12 cellular contexts compared by ENCODE assay signal in the genomic region with DNA sequence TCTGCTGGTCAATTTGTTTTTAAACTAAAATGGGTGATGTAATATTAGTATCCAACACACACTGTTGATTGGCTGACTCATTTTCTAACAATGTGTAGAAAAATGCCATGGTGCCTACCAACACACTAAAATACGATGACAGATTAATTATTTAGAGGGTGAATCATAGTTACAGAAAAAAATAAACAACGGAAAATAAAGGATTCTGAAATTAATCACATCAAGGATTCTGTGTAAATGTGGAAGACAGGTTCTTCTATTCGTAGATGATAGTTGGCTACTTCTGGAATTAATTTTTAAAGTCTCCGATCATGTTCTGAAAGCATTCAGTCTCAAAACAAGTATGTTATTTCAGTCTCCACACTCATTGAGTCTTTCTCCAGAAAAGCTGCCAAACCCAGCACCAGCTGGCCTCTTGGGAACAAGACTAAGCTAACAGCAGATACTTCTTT. TPM values are rescaled to one million over a fixed set of nuclear protein-coding genes. Genes with fewer than 3 reads are reported as not detected.
DNase-seq lines count a peak whose midpoint lies in the region; ATAC-seq and TF ChIP-seq lines count a peak whose summit lies in the region.
"Had no signal": no experiment of that assay in that cellular context is flagged by ENCODE, and none has a peak within 500 bp of the region (broad histone marks: within the 10 kb centered on the region; RNA-seq: fewer than 3 reads in every experiment).

No MANE protein-coding gene starts in this region.

- H3K9me3 ChIP-seq in IMR-90 (ENCODE audit: control insufficient read depth, insufficient read depth, low read length): no peaks in the 10 kb centered on the region
- H3K9me3 ChIP-seq: transverse colon had no signal

- CTCF ChIA-PET in IMR-90 (lab: Yijun Ruan, JAX): no interaction called here

- no peak overlapping the region for H2BK5ac ChIP-seq in IMR-90 (ENCODE audit: low read depth, low read length, poor library complexity, severe bottlenecking)

- no peak overlapping the region for H2BK15ac ChIP-seq in IMR-90 (ENCODE audit: low read depth, low read length)

- H4K5ac ChIP-seq in IMR-90 (ENCODE audit: low read depth, low read length): no peak overlapping the region

- H3K36me3 ChIP-seq in IMR-90 (ENCODE audit: control insufficient read depth, insufficient read depth, low read length): no peaks in the 10 kb centered on the region
- H3K36me3 ChIP-seq: transverse colon had no signal

- ATAC-seq in IMR-90 (ENCODE audit: low read depth) (peak; percentile 90), GM21723 (IDR thresholded peaks at IDR 0.05; ENCODE audit: unreplicated experiment) (no peak), GM18873 (IDR thresholded peaks at IDR 0.05; ENCODE audit: low FRiP score, unreplicated experiment) (no peak)

- H3K4me3 ChIP-seq in AG09309 (ENCODE audit: control insufficient read depth, low read depth, low read length) (no peak overlapping the region), IMR-90 (ENCODE audit: insufficient read depth, low read depth, low read length) (no peak overlapping the region)
- H3K4me3 ChIP-seq: transverse colon had no signal

- no peak overlapping the region for H2BK20ac ChIP-seq in IMR-90 (ENCODE audit: low read depth, low read length)

- H4K20me1 ChIP-seq in IMR-90 (ENCODE audit: insufficient read depth, low read length): no peaks in the 10 kb centered on the region

- dilution Hi-C loops in IMR-90 (cut with HindIII; ENCODE audit: low sequenced_read_pairs, unreplicated experiment): no loop called here

- H3K9ac ChIP-seq in IMR-90 (ENCODE audit: low read depth, low read length): no peak overlapping the region

- no peaks in the 10 kb centered on the region for H3K27me3 ChIP-seq in IMR-90 (ENCODE audit: control insufficient read depth, insufficient read depth, low read length)
- H3K27me3 ChIP-seq: transverse colon had no signal

- no peak for TF ChIP-seq POLR2A in IMR-90 (IDR thresholded peaks at IDR 0.05; ENCODE audit: low read depth, low read length)

- intact Hi-C loops in IMR-90 (cut with micrococcal nuclease): no loop called here

- BruUV-seq in IMR-90 (replicated peaks; lab: Mats Ljungman, UMichigan): no TSS peak

- no peak overlapping the region for H3K4ac ChIP-seq in IMR-90 (ENCODE audit: low read depth, low read length)

- no CpG with 5 or more reads among the region's 4 CpGs for WGBS in IMR-90 (ENCODE audit: extremely low coverage in 2 of 2, insufficient read length in 1 of 2), 2 experiments

- H2AK9ac ChIP-seq in IMR-90 (replicated peaks; ENCODE audit: low read depth, low read length, poor library complexity): no peak overlapping the region

- no peak overlapping the region for H4K8ac ChIP-seq in IMR-90 (ENCODE audit: low read depth in 2 of 2, low read length in 2 of 2)

- H2AFZ ChIP-seq in IMR-90 (replicated peaks; ENCODE audit: low read length, poor library complexity): no peak overlapping the region

- H3K56ac ChIP-seq in IMR-90 (ENCODE audit: extremely low read depth, insufficient read depth, low read length): no peak overlapping the region

- TF ChIP-seq RAD21 in IMR-90 (IDR thresholded peaks at IDR 0.05; ENCODE audit: low read length): no peak

- POLR2A ChIA-PET in IMR-90 (lab: Charles Lee; ENCODE audit: unreplicated experiment): no interaction called here

- H3K79me1 ChIP-seq in IMR-90 (ENCODE audit: low read depth in 1 of 2, low read length in 2 of 2): no peaks in the 10 kb centered on the region

- no peak overlapping the region for H3K27ac ChIP-seq in IMR-90 (ENCODE audit: insufficient read depth, low read length)
- H3K27ac ChIP-seq: HL-60, transverse colon had no signal

- H3K4me1 ChIP-seq in IMR-90 (ENCODE audit: control insufficient read depth, insufficient read depth, low read length): peaks cover 2% of the 10 kb centered on the region; the same call in 1 of the 2 replicates
- H3K4me1 ChIP-seq: transverse colon had no signal

- H3K4me2 ChIP-seq in IMR-90 (ENCODE audit: low read depth, low read length): peak overlapping the region; percentile 74

- no peak overlapping the region for H3K23ac ChIP-seq in IMR-90 (ENCODE audit: low read depth, low read length)

- peak overlapping the region; percentile 73; the same call in 1 of the 2 replicates for H3K18ac ChIP-seq in IMR-90 (ENCODE audit: low read depth, low read length)

- no peak overlapping the region for H4K91ac ChIP-seq in IMR-90 (ENCODE audit: insufficient read depth, low read depth, low read length)

- DNase-seq in AG09309 (ENCODE audit: low read depth) (peak; percentile 71), IMR-90 (peak; percentile 74), brain pericyte (ENCODE audit: low read depth, low spot score) (peak; percentile 24), lung microvascular endothelial cell (ENCODE audit: low read depth in 2 of 2) (peak; percentile 71 to 73), cerebellar nuclear complex (lab: John Stamatoyannopoulos, UW) (no peak), NCI-H510A treated with DMSO at 0.1 percent for 48 hours (lab: John Stamatoyannopoulos, UW) (no peak)
- DNase-seq: occipital lobe, T-helper 1 cell, transverse colon had no signal

- H3K9me1 ChIP-seq in IMR-90 (ENCODE audit: insufficient read depth, low read length): no peaks in the 10 kb centered on the region

- H2BK120ac ChIP-seq in IMR-90 (ENCODE audit: low read depth, low read length): no peak overlapping the region

- TF ChIP-seq CTCF in AG09309 (IDR thresholded peaks at IDR 0.05; ENCODE audit: control insufficient read depth, insufficient read depth, low read depth, low read length, missing control alignments) (no peak), IMR-90 (conservative IDR thresholded peaks at IDR 0.05; ENCODE audit: low read depth, low read length) (no peak)

- H2AK5ac ChIP-seq in IMR-90 (ENCODE audit: low read depth, low read length): no peak overlapping the region

- H3K14ac ChIP-seq in IMR-90 (replicated peaks; ENCODE audit: low read depth, low read length): no peak overlapping the region

- in situ Hi-C loops in IMR-90 (cut with MboI; ENCODE audit: low sequenced_read_pairs): no loop called here

TF ChIP-seq in IMR-90, 13 proteins besides CTCF, POLR2A, EP300 and RAD21:
- no peak for TF ChIP-seq CHD1 (IDR thresholded peaks at IDR 0.05; ENCODE audit: low read depth, low read length)
- no peak for TF ChIP-seq MAFK (IDR thresholded peaks at IDR 0.05; ENCODE audit: low read depth, low read length)
- peak; percentile 66; the same call in 1 of the 2 replicates for TF ChIP-seq CEBPB (IDR thresholded peaks at IDR 0.05; ENCODE audit: low read depth, low read length)
- TF ChIP-seq MAZ (IDR thresholded peaks at IDR 0.05; ENCODE audit: borderline replicate concordance, low read depth, low read length): no peak
- TF ChIP-seq FOS (IDR thresholded peaks at IDR 0.05; ENCODE audit: low read depth, low read length): peak; percentile 81
- TF ChIP-seq RFX5 (IDR thresholded peaks at IDR 0.05; ENCODE audit: low read depth, low read length): no peak
- TF ChIP-seq USF2 (IDR thresholded peaks at IDR 0.05; ENCODE audit: low read depth, low read length): no peak
- no peak for TF ChIP-seq RCOR1 (IDR thresholded peaks at IDR 0.05; ENCODE audit: insufficient replicate concordance, low read length)
- no peak for TF ChIP-seq NFE2L2 (IDR thresholded peaks at IDR 0.05; ENCODE audit: low read depth, low read length)
- TF ChIP-seq MXI1 (IDR thresholded peaks at IDR 0.05; ENCODE audit: borderline replicate concordance, low read depth, low read length): no peak
- TF ChIP-seq SMC3 (IDR thresholded peaks at IDR 0.05; ENCODE audit: low read depth, low read length): no peak
- no peak for TF ChIP-seq BHLHE40 (IDR thresholded peaks at IDR 0.05; ENCODE audit: low read depth, low read length)
- TF ChIP-seq, protein P1, sequence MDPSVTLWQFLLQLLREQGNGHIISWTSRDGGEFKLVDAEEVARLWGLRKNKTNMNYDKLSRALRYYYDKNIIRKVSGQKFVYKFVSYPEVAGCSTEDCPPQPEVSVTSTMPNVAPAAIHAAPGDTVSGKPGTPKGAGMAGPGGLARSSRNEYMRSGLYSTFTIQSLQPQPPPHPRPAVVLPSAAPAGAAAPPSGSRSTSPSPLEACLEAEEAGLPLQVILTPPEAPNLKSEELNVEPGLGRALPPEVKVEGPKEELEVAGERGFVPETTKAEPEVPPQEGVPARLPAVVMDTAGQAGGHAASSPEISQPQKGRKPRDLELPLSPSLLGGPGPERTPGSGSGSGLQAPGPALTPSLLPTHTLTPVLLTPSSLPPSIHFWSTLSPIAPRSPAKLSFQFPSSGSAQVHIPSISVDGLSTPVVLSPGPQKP (IDR thresholded peaks at IDR 0.05; ENCODE audit: borderline replicate concordance, low read depth, low read length): no peak

RNA-seq across cellular contexts. Expression of gene IQCM, which starts 8.2 kb away (rescaled TPM):
- total RNA-seq in IMR-90 (2012; rRNA removed) (not detected in 2 replicates), lung microvascular endothelial cell (not detected in 2 replicates)
- polyA plus RNA-seq in IMR-90 (2012; rRNA removed): not detected in 2 replicates
- polyA plus RNA-seq in IMR-90 (2012; cell fraction: cytosol; rRNA removed): not detected in 2 replicates
- not detected in 2 replicates for polyA plus RNA-seq in IMR-90 (2012; cell fraction: nucleus; rRNA removed; ENCODE audit: low replicate concordance)
- total RNA-seq: occipital lobe had no signal

Comparison
In these comparisons a context has a peak if more than half of its experiments do, and no peak if none do; other contexts are left out.
1. DNase-seq: peak in AG09309 (single experiment), IMR-90 (single experiment), brain pericyte (single experiment) and lung microvascular endothelial cell (2 of 2); none in cerebellar nuclear complex (0 of 2) and NCI-H510A treated with DMSO at 0.1 percent for 48 hours (single experiment).